In the genomic region with DNA sequence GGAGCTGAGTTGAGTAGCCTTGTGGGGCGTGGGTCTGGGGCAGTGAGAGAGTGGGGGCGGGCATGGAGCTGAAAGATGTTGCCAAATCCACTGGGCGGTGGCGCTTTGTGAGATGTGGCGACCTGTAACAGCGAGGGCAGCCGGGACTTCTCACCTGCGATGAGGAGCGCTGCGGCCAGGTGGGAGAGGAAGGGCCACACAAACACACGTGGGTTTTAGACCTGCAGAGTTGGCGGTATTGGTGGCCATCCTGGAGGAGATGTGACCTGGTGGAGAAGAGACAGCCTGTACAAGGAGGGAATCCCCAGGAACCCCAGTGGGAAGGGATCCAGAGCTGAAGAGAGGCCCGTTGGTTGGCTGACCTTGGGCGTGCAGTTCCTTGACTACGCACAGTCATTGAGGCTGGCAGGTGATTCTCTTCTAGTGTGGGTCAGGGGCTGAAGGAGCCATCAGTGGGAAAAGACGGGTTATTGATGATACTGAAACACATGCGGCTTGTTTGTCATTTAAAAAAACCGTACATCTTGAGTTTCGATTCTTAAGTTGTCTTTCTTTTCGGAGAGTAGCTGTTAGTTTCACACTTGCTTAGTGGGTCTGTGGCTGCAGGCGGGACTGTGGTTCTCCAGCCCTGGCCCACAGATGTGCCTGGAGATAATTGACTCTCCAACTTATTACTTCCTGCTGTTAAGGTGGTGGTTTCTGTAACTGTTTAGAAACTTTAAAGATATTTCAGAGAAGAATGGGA, we compare ENCODE assay signal across 8 cellular contexts. TPM values are rescaled to one million over a fixed set of nuclear protein-coding genes. Genes with fewer than 3 reads are reported as not detected.
DNase-seq lines count a peak whose midpoint lies in the region; ATAC-seq and TF ChIP-seq lines count a peak whose summit lies in the region.

No MANE protein-coding gene starts in this region.

- H3K27ac ChIP-seq in H9 (ENCODE audit: insufficient read length, low read depth, low read length) (no peak overlapping the region), endodermal cell (ENCODE audit: low read depth, low read length) (no peak overlapping the region)

- H3K4me2 ChIP-seq in H9 (ENCODE audit: insufficient read depth, insufficient read length, low read length), result no peak overlapping the region

- H2AK5ac ChIP-seq in H9 (ENCODE audit: insufficient read length, low read length), result no peak overlapping the region

- H3K4me3 ChIP-seq in NB4 (ENCODE audit: low read depth, low read length) (peak overlapping the region; percentile 76), endodermal cell (ENCODE audit: low read length) (no peak overlapping the region)

- no peak overlapping the region for H3K4ac ChIP-seq in H9 (ENCODE audit: low read depth, low read length)

- no peak overlapping the region for H3K14ac ChIP-seq in H9 (ENCODE audit: insufficient read depth, low read length)

- TF ChIP-seq POLR2A in GM15510 (IDR thresholded peaks at IDR 0.05; ENCODE audit: borderline replicate concordance, extremely low read depth, insufficient read length) (peak; percentile 48), NB4 (IDR thresholded peaks at IDR 0.05; ENCODE audit: extremely low read depth, insufficient read length) (no peak)

- H3K4me1 ChIP-seq in H9 (ENCODE audit: insufficient read depth, low read length) (no peaks in the 10 kb centered on the region), endodermal cell (ENCODE audit: control insufficient read depth, insufficient read depth, low read length) (peaks cover 2% of the 10 kb centered on the region)

- no peak overlapping the region for H3K56ac ChIP-seq in H9 (ENCODE audit: insufficient read length, low read depth, low read length)

- H3K9ac ChIP-seq in H9 (ENCODE audit: extremely low read depth, insufficient read length, low read length), result no peak overlapping the region
- no peak overlapping the region for H3K9ac ChIP-seq in endodermal cell (ENCODE audit: extremely low read depth, low read length, poor library complexity, severe bottlenecking)

- H3K36me3 ChIP-seq in endodermal cell (ENCODE audit: control insufficient read depth, insufficient read depth, low read length), result no peaks in the 10 kb centered on the region

- H4K5ac ChIP-seq in H9 (ENCODE audit: insufficient read length, low read depth, low read length), result no peak overlapping the region

- H3T11ph ChIP-seq in H9 (ENCODE audit: low read length), result no peak overlapping the region

- H4K91ac ChIP-seq in H9 (ENCODE audit: insufficient read length, low read depth, low read length), result no peak overlapping the region

- DNase-seq in H9, result no peak
- peak; percentile 87 for DNase-seq in NB4 (ENCODE audit: low read depth)
- peak; percentile 59 for DNase-seq in activated gamma-delta T cell treated with Interleukin-2 at 50 U/mL for 16 hours
- peak; percentile 43 to 46 for DNase-seq in stimulated activated CD4-positive, alpha-beta T cell treated with anti-CD3 and anti-CD28 coated beads, Interleukin-2, amount 100 ng/mL, for 48 hours
- DNase-seq in endodermal cell, result no peak
- no peak for DNase-seq in NCI-H1092 (lab: John Stamatoyannopoulos, UW)

- H2BK5ac ChIP-seq in H9 (ENCODE audit: insufficient read length, low read length), result no peak overlapping the region

- H3K27me3 ChIP-seq in H9 (ENCODE audit: insufficient read depth, low read length) (no peaks in the 10 kb centered on the region), endodermal cell (ENCODE audit: control insufficient read depth, insufficient read depth, low read length, poor library complexity, severe bottlenecking) (no peaks in the 10 kb centered on the region)

- no peak for ATAC-seq in HG03469 (IDR thresholded peaks at IDR 0.05; ENCODE audit: unreplicated experiment)

- H3K9me3 Mint-ChIP-seq in H9, result no peaks in the 10 kb centered on the region; a peak in 1 of 5 replicates
- no peaks in the 10 kb centered on the region for H3K9me3 Mint-ChIP-seq in endodermal cell

- no peak for TF ChIP-seq CTCF in H9 (conservative IDR thresholded peaks at IDR 0.05)
- TF ChIP-seq CTCF in NB4 (IDR thresholded peaks at IDR 0.05; ENCODE audit: low read depth, low read length), result no peak
- TF ChIP-seq CTCF in endodermal cell (conservative IDR thresholded peaks at IDR 0.05), result no peak

- no peak overlapping the region for H4K8ac ChIP-seq in H9 (replicated peaks; ENCODE audit: insufficient read length, low read depth, low read length)

- peaks cover 39 to 46% of the 10 kb centered on the region in 2 experiments for H3K4me1 Mint-ChIP-seq in H9
- H3K4me1 Mint-ChIP-seq in endodermal cell, result peaks cover 23% of the 10 kb centered on the region

- H3K36me3 Mint-ChIP-seq in H9 (ENCODE audit: insufficient read depth in 1 of 3, low read depth in 3 of 3) (no peaks in the 10 kb centered on the region; a peak in 3 of 7 replicates), endodermal cell (ENCODE audit: low read depth) (peaks cover 4% of the 10 kb centered on the region)

- H3K18ac ChIP-seq in H9 (ENCODE audit: insufficient read length, low read depth, low read length), result no peak overlapping the region

- peaks cover 2% of the 10 kb centered on the region; the same call in 1 of the 2 replicates for H3K79me2 ChIP-seq in H9 (ENCODE audit: insufficient read depth, low read length)

- H2BK15ac ChIP-seq in H9 (ENCODE audit: low read depth, low read length), result no peak overlapping the region

- H2AFZ ChIP-seq in H9 (ENCODE audit: low read length), result no peak overlapping the region

- no peaks in the 10 kb centered on the region for H4K20me1 ChIP-seq in H9 (ENCODE audit: control insufficient read depth, insufficient read depth, insufficient read length)

- H3K27me3 Mint-ChIP-seq in H9 (ENCODE audit: low read depth), result peaks cover 1% of the 10 kb centered on the region; the same call in 1 of the 2 replicates
- H3K27me3 Mint-ChIP-seq in endodermal cell (ENCODE audit: insufficient read depth), result no peaks in the 10 kb centered on the region

- H2BK120ac ChIP-seq in H9 (ENCODE audit: low read depth, low read length, poor library complexity, severe bottlenecking), result no peak overlapping the region

- H2BK12ac ChIP-seq in H9 (ENCODE audit: insufficient read length, low read depth, low read length), result no peak overlapping the region

- H3K27ac Mint-ChIP-seq in H9 (peak overlapping the region in 2 of 3 experiments; percentile 9 to 53; a peak in 2 of 7 replicates), endodermal cell (no peak overlapping the region)

- peaks cover 11% of the 10 kb centered on the region for H3K23me2 ChIP-seq in H9 (ENCODE audit: insufficient read length, low read depth, low read length, poor library complexity, severe bottlenecking)

- H3K79me1 ChIP-seq in H9 (ENCODE audit: insufficient read depth, low read depth, low read length, poor library complexity, severe bottlenecking), result peaks cover 6% of the 10 kb centered on the region

- H3K9me3 ChIP-seq in H9 (ENCODE audit: control insufficient read depth, low read depth, low read length), result no peaks in the 10 kb centered on the region
- no peaks in the 10 kb centered on the region for H3K9me3 ChIP-seq in endodermal cell (ENCODE audit: control insufficient read depth, low read length)

- H3K4me3 Mint-ChIP-seq in H9, result peak overlapping the region; percentile 4 to 8; a peak in 1 of 5 replicates
- H3K4me3 Mint-ChIP-seq in endodermal cell, result no peak overlapping the region

- no peak overlapping the region for H3K23ac ChIP-seq in H9 (ENCODE audit: insufficient read length, low read depth, low read length)

- H2BK20ac ChIP-seq in H9 (ENCODE audit: low read depth, low read length, poor library complexity, severe bottlenecking), result no peak overlapping the region

- no CpG with 5 or more reads among the region's 21 CpGs for whole genome bisulfite sequencing in H9 (ENCODE audit: extremely low coverage, insufficient read length, low lambda C conversion rate)
- 96% methylated on average over 19 to 21 of the region's 21 CpGs for WGBS in endodermal cell (ENCODE audit: insufficient coverage in 1 of 2, insufficient read length in 1 of 2), 2 experiments

RNA-seq across cellular contexts. Expression of gene CHST12, which starts 2.4 kb away (rescaled TPM):
- total RNA-seq in H9 (2021), result 18.4 and 19.3 TPM in 2 replicates
- 10 to 100 TPM; 14.5 to 18.5 TPM for total RNA-seq in endodermal cell
- polyA plus RNA-seq in endodermal cell (2013, experiment 1 of 2), result 10.4 TPM
- polyA plus RNA-seq in endodermal cell (2013, experiment 2 of 2), result 10.5 TPM

RNA-seq across cellular contexts. Expression of gene EIF3B, which starts 51.1 kb away (rescaled TPM):
- 337 and 343 TPM in 2 replicates for total RNA-seq in H9 (2021)
- total RNA-seq in endodermal cell, result 100 to 1,000 TPM; 172 to 220 TPM
- polyA plus RNA-seq in endodermal cell (2013, experiment 1 of 2), result 136 TPM
- 120 TPM for polyA plus RNA-seq in endodermal cell (2013, experiment 2 of 2)

Comparison
In these comparisons a context has a peak if more than half of its experiments do, and no peak if none do; other contexts are left out.
1. DNase-seq: peak in NB4 (single experiment), activated gamma-delta T cell treated with Interleukin-2 at 50 U/mL for 16 hours (single experiment) and stimulated activated CD4-positive, alpha-beta T cell treated with anti-CD3 and anti-CD28 coated beads, Interleukin-2, amount 100 ng/mL, for 48 hours (2 of 2); none in H9 (single experiment), endodermal cell (single experiment) and NCI-H1092 (single experiment).